ENCODE assay signal across 1 cellular context in genomic region chrX:48003367-48003757, GRCh38.
TF ChIP-seq lines count a peak whose summit lies in the region.

No MANE protein-coding gene starts in this region.

TF ChIP-seq in HepG2, 621 proteins besides CTCF, POLR2A, EP300 and RAD21 (continued from another document):
- TF ChIP-seq PATZ1 (CRISPR knock-in tag; IDR thresholded peaks at IDR 0.05) (peak; percentile 38), MIXL1 (CRISPR knock-in tag; IDR thresholded peaks at IDR 0.05) (no peak), ZNF768 (CRISPR knock-in tag; IDR thresholded peaks at IDR 0.05) (no peak)
